In genomic region chr18:37985126-37985525, GRCh38 we compare ENCODE assay signal across 30 cellular contexts.
DNase-seq lines count a peak whose midpoint lies in the region; ATAC-seq and TF ChIP-seq lines count a peak whose summit lies in the region.
"Had no signal": no experiment of that assay in that cellular context is flagged by ENCODE, and none has a peak within 500 bp of the region (broad histone marks: within the 10 kb centered on the region; RNA-seq: fewer than 3 reads in every experiment).

No MANE protein-coding gene starts in this region.

- no peaks in the 10 kb centered on the region for H3K27me3 ChIP-seq in HCT116 (ENCODE audit: insufficient read depth, low read length)
- no peaks in the 10 kb centered on the region for H3K27me3 ChIP-seq in SK-N-SH (ENCODE audit: insufficient read depth)
- no peaks in the 10 kb centered on the region for H3K27me3 ChIP-seq in gastrocnemius medialis
- H3K27me3 ChIP-seq: BLaER1 treated with 17β-estradiol and CSF1 and Interleukin-3, amounts not matched to agents 10 nM and 100 nM; esophagus squamous epithelium; ovary; suprapubic skin; upper lobe of left lung had no signal

- RAD21 ChIA-PET in HCT116 (lab: Charles Lee; ENCODE audit: low non-redundant PET in 1 of 2, low total read pairs in 2 of 2, uncharacterized antibody in 2 of 2, unreplicated experiment in 2 of 2): no interaction called here

- intact Hi-C loops in HCT116 (cut with micrococcal nuclease): no loop called here
- intact Hi-C loops in gastrocnemius medialis (cut with DNase I; ENCODE audit: low total_unique reads): no loop called here

- DNase-seq in ELF-1 (ENCODE audit: low read depth, low spot score) (peak; percentile 64), HCT116 (ENCODE audit: low read depth, low spot score) (no peak), NCI-H69 (lab: John Stamatoyannopoulos, UW) (peak; percentile 91), iPS DF 19.7 (ENCODE audit: low read depth, low spot score) (peak; percentile 7), SK-N-SH (no peak), Ammon's horn (ENCODE audit: low spot score) (no peak), gastrocnemius medialis (no peak)
- DNase-seq in stimulated activated CD4-positive, alpha-beta T cell treated with anti-CD3 and anti-CD28 coated beads, Interleukin-12 subunit alpha, Interleukin-12 subunit beta, amount 100 ng/mL, for 4 hours: no peak
- DNase-seq: activated CD4-positive, alpha-beta T cell treated with anti-CD3 and anti-CD28 coated beads for 4 hours; activated CD8-positive, alpha-beta T cell treated with anti-CD3 and anti-CD28 coated beads, Interleukin-2, amount 10 ng/mL, durations not matched to agents 7 days and 5 days; activated naive CD4-positive, alpha-beta T cell treated with anti-CD3 and anti-CD28 coated beads, Interleukin-2, amount 10 ng/mL, durations not matched to agents 7 days and 5 days; esophagus squamous epithelium; foreskin keratinocyte; HFFc6; immature natural killer cell; left cardiac atrium; NCI-H1092; NCI-H2029; NCI-H510A; ovary; SIG-M5; stimulated activated naive CD4-positive, alpha-beta T cell treated with Interleukin-2 at 50 U/mL for 16 hours; upper lobe of left lung had no signal

- H3K27ac ChIP-seq in HCT116 (ENCODE audit: low read depth, low read length): no peak overlapping the region
- H3K27ac ChIP-seq in SK-N-SH (ENCODE audit: low read depth in 2 of 2, low read length in 1 of 2): no peak overlapping the region
- no peak overlapping the region for H3K27ac ChIP-seq in gastrocnemius medialis
- H3K27ac ChIP-seq: BLaER1 treated with 17β-estradiol and CSF1 and Interleukin-3, amounts not matched to agents 10 nM and 100 nM; esophagus squamous epithelium; foreskin keratinocyte; ovary; skin epidermis; suprapubic skin; upper lobe of left lung; VCaP had no signal

- no peak for TF ChIP-seq POLR2A in HCT116 (IDR thresholded peaks at IDR 0.05; ENCODE audit: borderline replicate concordance, extremely low read depth, insufficient read depth, insufficient read length)
- no peak for TF ChIP-seq POLR2A in gastrocnemius medialis (IDR thresholded peaks at IDR 0.05)

- BruUV-seq in HCT116 (replicated peaks; lab: Mats Ljungman, UMichigan): no TSS peak

- H3K9ac ChIP-seq in HCT116 (ENCODE audit: low read length) (no peak overlapping the region), SK-N-SH (no peak overlapping the region)
- H3K9ac ChIP-seq: BLaER1 treated with 17β-estradiol and CSF1 and Interleukin-3, amounts not matched to agents 10 nM and 100 nM had no signal

- ATAC-seq in HCT116 (no peak), gastrocnemius medialis (no peak)
- ATAC-seq: activated CD8-positive, alpha-beta T cell treated with anti-CD3 and anti-CD28 coated beads, Interleukin-2, amount 10 ng/mL, durations not matched to agents 7 days and 5 days; activated T-helper 17 cell treated with anti-CD3 and anti-CD28 coated beads, Interleukin-2, amount 50 U/mL, for 72 hours; foreskin keratinocyte; left cardiac atrium; natural killer cell treated with Interleukin-12 subunit alpha and Interleukin-12 subunit beta and Interleukin-15 and Interleukin-18, amount 100 ng/mL, for 72 hours had no signal

- H3K79me2 ChIP-seq in HCT116 (ENCODE audit: insufficient read depth, low read length): no peaks in the 10 kb centered on the region
- no peaks in the 10 kb centered on the region for H3K79me2 ChIP-seq in SK-N-SH (ENCODE audit: insufficient read depth)

- TF ChIP-seq EP300 in SK-N-SH (IDR thresholded peaks at IDR 0.05; ENCODE audit: borderline replicate concordance in 1 of 2, low read depth in 1 of 2, low read length in 1 of 2): no peak

- H3K9me3 ChIP-seq in HCT116 (ENCODE audit: control insufficient read depth in 1 of 2, insufficient read depth in 1 of 2, low read depth in 1 of 2, low read length in 2 of 2) (peaks cover 0 to 4% of the 10 kb centered on the region in 2 experiments; a peak in 2 of 4 replicates), SK-N-SH (no peaks in the 10 kb centered on the region), gastrocnemius medialis (no peaks in the 10 kb centered on the region)
- H3K9me3 ChIP-seq: BLaER1 treated with 17β-estradiol and CSF1 and Interleukin-3, amounts not matched to agents 10 nM and 100 nM; esophagus squamous epithelium; ovary; suprapubic skin; upper lobe of left lung had no signal

- H3K36me3 ChIP-seq in HCT116 (ENCODE audit: control insufficient read depth in 1 of 2, insufficient read depth in 2 of 2, low read length in 2 of 2): no peaks in the 10 kb centered on the region
- H3K36me3 ChIP-seq in SK-N-SH (replicated peaks in 1 of 2; ENCODE audit: control insufficient read depth in 1 of 2, insufficient read depth in 2 of 2, low read length in 1 of 2): no peaks in the 10 kb centered on the region
- no peaks in the 10 kb centered on the region for H3K36me3 ChIP-seq in gastrocnemius medialis
- H3K36me3 ChIP-seq: BLaER1 treated with 17β-estradiol and CSF1 and Interleukin-3, amounts not matched to agents 10 nM and 100 nM; esophagus squamous epithelium; ovary; suprapubic skin; upper lobe of left lung had no signal

- H3K4me2 ChIP-seq in HCT116 (ENCODE audit: low read length): no peak overlapping the region
- H3K4me2 ChIP-seq in SK-N-SH: no peak overlapping the region

- TF ChIP-seq CTCF in HCT116 (IDR thresholded peaks at IDR 0.05 in 2 of 3, conservative IDR thresholded peaks at IDR 0.05 in 1 of 3; ENCODE audit: borderline replicate concordance in 1 of 3, insufficient read depth in 1 of 3, low read depth in 2 of 3, low read length in 2 of 3): no peak
- TF ChIP-seq CTCF in SK-N-SH (IDR thresholded peaks at IDR 0.05): no peak
- no peak for TF ChIP-seq CTCF in gastrocnemius medialis (IDR thresholded peaks at IDR 0.05 in 4 of 5, conservative IDR thresholded peaks at IDR 0.05 in 1 of 5)

- no peaks in the 10 kb centered on the region for H3F3A ChIP-seq in SK-N-SH (replicated peaks; ENCODE audit: insufficient read depth)

- in situ Hi-C loops in gastrocnemius medialis (cut with MboI; ENCODE audit: low sequenced_read_pairs in 4 of 4): no loop called here

- H3K9me2 ChIP-seq in HCT116 (ENCODE audit: insufficient read depth) (no peaks in the 10 kb centered on the region), SK-N-SH (no peaks in the 10 kb centered on the region)

- H4K20me1 ChIP-seq in HCT116 (ENCODE audit: insufficient read depth): no peaks in the 10 kb centered on the region
- H4K20me1 ChIP-seq in SK-N-SH (ENCODE audit: insufficient read depth): no peaks in the 10 kb centered on the region
- H4K20me1 ChIP-seq: BLaER1 treated with 17β-estradiol and CSF1 and Interleukin-3, amounts not matched to agents 10 nM and 100 nM had no signal

- H3K4me3 ChIP-seq in HCT116 (replicated peaks in 1 of 2; ENCODE audit: low read depth in 1 of 2, low read length in 2 of 2) (no peak overlapping the region), SK-N-SH (ENCODE audit: low read depth in 2 of 2, low read length in 1 of 2) (no peak overlapping the region; a peak in 1 of 4 replicates), gastrocnemius medialis (no peak overlapping the region)
- H3K4me3 ChIP-seq: BLaER1 treated with 17β-estradiol and CSF1 and Interleukin-3, amounts not matched to agents 10 nM and 100 nM; esophagus squamous epithelium; lung; ovary; skin epidermis; suprapubic skin; upper lobe of left lung had no signal

- POLR2A ChIA-PET in HCT116 (lab: Charles Lee): no interaction called here
- POLR2A ChIA-PET in SK-N-SH (lab: Yijun Ruan, JAX): no interaction called here

- CTCF ChIA-PET in HCT116 (lab: Charles Lee): no interaction called here
- CTCF ChIA-PET in SK-N-SH (lab: Yijun Ruan, JAX): no interaction called here

- no peak for TF ChIP-seq RAD21 in HCT116 (IDR thresholded peaks at IDR 0.05; ENCODE audit: low read depth)
- TF ChIP-seq RAD21 in SK-N-SH (IDR thresholded peaks at IDR 0.05; ENCODE audit: low read length): no peak

- H3K4me1 ChIP-seq in HCT116 (ENCODE audit: control insufficient read depth in 1 of 2, insufficient read depth in 2 of 2, low read length in 2 of 2): no peaks in the 10 kb centered on the region
- no peaks in the 10 kb centered on the region for H3K4me1 ChIP-seq in SK-N-SH (ENCODE audit: control insufficient read depth in 1 of 2, insufficient read depth in 2 of 2, low read depth in 1 of 2, low read length in 1 of 2)
- H3K4me1 ChIP-seq in gastrocnemius medialis: no peaks in the 10 kb centered on the region
- H3K4me1 ChIP-seq: suprapubic skin, upper lobe of left lung had no signal

- H2AFZ ChIP-seq in HCT116 (ENCODE audit: low read depth, low read length, poor library complexity, severe bottlenecking) (no peak overlapping the region), SK-N-SH (ENCODE audit: low read depth) (no peak overlapping the region)

- 11% methylated on average over 5 of the region's 5 CpGs for WGBS in SK-N-SH (ENCODE audit: low lambda C conversion rate)

TF ChIP-seq in HCT116, 20 proteins besides CTCF, POLR2A, EP300 and RAD21:
- peak; percentile 26 for TF ChIP-seq TCF7L2 (IDR thresholded peaks at IDR 0.05; ENCODE audit: borderline replicate concordance, extremely low read depth, insufficient read depth, insufficient read length)
- no peak for TF ChIP-seq EGR1 (IDR thresholded peaks at IDR 0.05; ENCODE audit: low read depth)

TF ChIP-seq in SK-N-SH, 30 proteins besides CTCF, POLR2A, EP300 and RAD21:
- TF ChIP-seq RFX5 (IDR thresholded peaks at IDR 0.05; ENCODE audit: low read length) (no peak), MAX (IDR thresholded peaks at IDR 0.05; ENCODE audit: low read depth) (no peak), NRF1 (IDR thresholded peaks at IDR 0.05; ENCODE audit: low read depth, low read length) (no peak), RXRA (IDR thresholded peaks at IDR 0.05; ENCODE audit: borderline replicate concordance, low read depth) (no peak), RCOR1 (IDR thresholded peaks at IDR 0.05; ENCODE audit: low read length) (no peak), GATA2 (CRISPR knock-in tag; IDR thresholded peaks at IDR 0.05) (no peak), YY1 (IDR thresholded peaks at IDR 0.05; ENCODE audit: low read depth) (no peak), FOXJ3 (CRISPR knock-in tag; IDR thresholded peaks at IDR 0.05) (no peak), SIN3A (IDR thresholded peaks at IDR 0.05; ENCODE audit: borderline replicate concordance, low read depth, low read length) (no peak), FOXM1 (IDR thresholded peaks at IDR 0.05; ENCODE audit: low read depth) (no peak)
- TF ChIP-seq, protein P1, sequence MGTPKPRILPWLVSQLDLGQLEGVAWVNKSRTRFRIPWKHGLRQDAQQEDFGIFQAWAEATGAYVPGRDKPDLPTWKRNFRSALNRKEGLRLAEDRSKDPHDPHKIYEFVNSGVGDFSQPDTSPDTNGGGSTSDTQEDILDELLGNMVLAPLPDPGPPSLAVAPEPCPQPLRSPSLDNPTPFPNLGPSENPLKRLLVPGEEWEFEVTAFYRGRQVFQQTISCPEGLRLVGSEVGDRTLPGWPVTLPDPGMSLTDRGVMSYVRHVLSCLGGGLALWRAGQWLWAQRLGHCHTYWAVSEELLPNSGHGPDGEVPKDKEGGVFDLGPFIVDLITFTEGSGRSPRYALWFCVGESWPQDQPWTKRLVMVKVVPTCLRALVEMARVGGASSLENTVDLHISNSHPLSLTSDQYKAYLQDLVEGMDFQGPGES (IDR thresholded peaks at IDR 0.05; ENCODE audit: low read depth, low read length): no peak

Comparison
In these comparisons a context has a peak if more than half of its experiments do, and no peak if none do; other contexts are left out.
1. DNase-seq: peak in ELF-1 (single experiment), NCI-H69 (single experiment) and iPS DF 19.7 (single experiment); none in HCT116 (single experiment), SK-N-SH (single experiment), Ammon's horn (single experiment), gastrocnemius medialis (0 of 2) and stimulated activated CD4-positive, alpha-beta T cell treated with anti-CD3 and anti-CD28 coated beads, Interleukin-12 subunit alpha, Interleukin-12 subunit beta, amount 100 ng/mL, for 4 hours (single experiment).